2 cellular contexts compared by ENCODE assay signal in the genomic region with DNA sequence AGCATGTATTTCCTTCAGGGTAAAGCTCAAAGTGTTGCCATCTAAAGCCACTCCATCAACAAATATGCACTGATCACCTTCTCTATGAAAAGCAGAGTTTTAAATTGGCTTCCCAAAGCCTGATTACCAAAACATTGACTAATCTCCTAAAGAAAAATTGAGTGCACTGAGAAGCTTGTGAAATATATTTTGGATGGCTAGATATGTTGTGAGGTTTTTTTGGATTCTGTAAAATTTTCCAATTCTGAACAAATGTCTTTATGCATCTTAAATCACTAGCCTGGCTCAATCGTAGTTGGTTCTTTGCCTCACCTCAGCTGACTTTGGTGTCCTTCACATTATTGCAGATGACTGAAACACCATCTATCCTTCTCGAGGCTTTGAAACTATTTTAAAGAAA.
TF ChIP-seq lines count a peak whose summit lies in the region.

No MANE protein-coding gene starts in this region.

TF ChIP-seq in SK-N-SH, 30 proteins besides CTCF, POLR2A, EP300 and RAD21 (continued from another document):
- TF ChIP-seq, protein P1, sequence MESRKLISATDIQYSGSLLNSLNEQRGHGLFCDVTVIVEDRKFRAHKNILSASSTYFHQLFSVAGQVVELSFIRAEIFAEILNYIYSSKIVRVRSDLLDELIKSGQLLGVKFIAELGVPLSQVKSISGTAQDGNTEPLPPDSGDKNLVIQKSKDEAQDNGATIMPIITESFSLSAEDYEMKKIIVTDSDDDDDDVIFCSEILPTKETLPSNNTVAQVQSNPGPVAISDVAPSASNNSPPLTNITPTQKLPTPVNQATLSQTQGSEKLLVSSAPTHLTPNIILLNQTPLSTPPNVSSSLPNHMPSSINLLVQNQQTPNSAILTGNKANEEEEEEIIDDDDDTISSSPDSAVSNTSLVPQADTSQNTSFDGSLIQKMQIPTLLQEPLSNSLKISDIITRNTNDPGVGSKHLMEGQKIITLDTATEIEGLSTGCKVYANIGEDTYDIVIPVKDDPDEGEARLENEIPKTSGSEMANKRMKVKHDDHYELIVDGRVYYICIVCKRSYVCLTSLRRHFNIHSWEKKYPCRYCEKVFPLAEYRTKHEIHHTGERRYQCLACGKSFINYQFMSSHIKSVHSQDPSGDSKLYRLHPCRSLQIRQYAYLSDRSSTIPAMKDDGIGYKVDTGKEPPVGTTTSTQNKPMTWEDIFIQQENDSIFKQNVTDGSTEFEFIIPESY (IDR thresholded peaks at IDR 0.05; ENCODE audit: borderline replicate concordance, low read depth): no peak
- TF ChIP-seq SIN3A (IDR thresholded peaks at IDR 0.05; ENCODE audit: borderline replicate concordance, low read depth, low read length) (no peak), ELF1 (IDR thresholded peaks at IDR 0.05) (no peak), FOXJ3 (CRISPR knock-in tag; IDR thresholded peaks at IDR 0.05) (no peak), JUND (IDR thresholded peaks at IDR 0.05) (no peak), CHD2 (IDR thresholded peaks at IDR 0.05; ENCODE audit: low read length, partially characterized antibody) (no peak), SMC3 (IDR thresholded peaks at IDR 0.05; ENCODE audit: low read depth, low read length) (no peak)
- TF ChIP-seq, protein P2, sequence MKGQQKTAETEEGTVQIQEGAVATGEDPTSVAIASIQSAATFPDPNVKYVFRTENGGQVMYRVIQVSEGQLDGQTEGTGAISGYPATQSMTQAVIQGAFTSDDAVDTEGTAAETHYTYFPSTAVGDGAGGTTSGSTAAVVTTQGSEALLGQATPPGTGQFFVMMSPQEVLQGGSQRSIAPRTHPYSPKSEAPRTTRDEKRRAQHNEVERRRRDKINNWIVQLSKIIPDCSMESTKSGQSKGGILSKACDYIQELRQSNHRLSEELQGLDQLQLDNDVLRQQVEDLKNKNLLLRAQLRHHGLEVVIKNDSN (IDR thresholded peaks at IDR 0.05; ENCODE audit: borderline replicate concordance, low read depth): no peak
- TF ChIP-seq, protein P3, sequence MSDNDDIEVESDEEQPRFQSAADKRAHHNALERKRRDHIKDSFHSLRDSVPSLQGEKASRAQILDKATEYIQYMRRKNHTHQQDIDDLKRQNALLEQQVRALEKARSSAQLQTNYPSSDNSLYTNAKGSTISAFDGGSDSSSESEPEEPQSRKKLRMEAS (IDR thresholded peaks at IDR 0.05; ENCODE audit: low read depth): no peak

TF ChIP-seq in SK-N-SH treated with all-trans-retinoic acid at 6 μM for 48 hours, 23 proteins besides CTCF, POLR2A, EP300 and RAD21 (continued from another document):
- TF ChIP-seq, protein P4, sequence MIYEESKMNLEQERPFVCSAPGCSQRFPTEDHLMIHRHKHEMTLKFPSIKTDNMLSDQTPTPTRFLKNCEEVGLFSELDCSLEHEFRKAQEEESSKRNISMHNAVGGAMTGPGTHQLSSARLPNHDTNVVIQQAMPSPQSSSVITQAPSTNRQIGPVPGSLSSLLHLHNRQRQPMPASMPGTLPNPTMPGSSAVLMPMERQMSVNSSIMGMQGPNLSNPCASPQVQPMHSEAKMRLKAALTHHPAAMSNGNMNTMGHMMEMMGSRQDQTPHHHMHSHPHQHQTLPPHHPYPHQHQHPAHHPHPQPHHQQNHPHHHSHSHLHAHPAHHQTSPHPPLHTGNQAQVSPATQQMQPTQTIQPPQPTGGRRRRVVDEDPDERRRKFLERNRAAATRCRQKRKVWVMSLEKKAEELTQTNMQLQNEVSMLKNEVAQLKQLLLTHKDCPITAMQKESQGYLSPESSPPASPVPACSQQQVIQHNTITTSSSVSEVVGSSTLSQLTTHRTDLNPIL (CRISPR knock-in tag; IDR thresholded peaks at IDR 0.05; ENCODE audit: low read depth): no peak
- no peak for TF ChIP-seq ESRRG (CRISPR knock-in tag; IDR thresholded peaks at IDR 0.05)
- no peak for TF ChIP-seq ARNTL (CRISPR knock-in tag; IDR thresholded peaks at IDR 0.05; ENCODE audit: borderline replicate concordance, low read depth)
- no peak for TF ChIP-seq PPARA (CRISPR knock-in tag; IDR thresholded peaks at IDR 0.05; ENCODE audit: borderline replicate concordance)
TF ChIP-seq in SK-N-SH treated with all-trans-retinoic acid at 6 μM for 48 hours: peak in this region for 0.
